In genomic region chr16:58494981-58495860, GRCh38 we compare ENCODE assay signal across 9 cellular contexts. TPM values are rescaled to one million over a fixed set of nuclear protein-coding genes. Genes with fewer than 3 reads are reported as not detected.
A peak's percentile ranks its signal among the peaks of the same experiment; 100 is the strongest.
DNase-seq lines count a peak whose midpoint lies in the region; ATAC-seq and TF ChIP-seq lines count a peak whose summit lies in the region.
"Had no signal": no experiment of that assay in that cellular context is flagged by ENCODE, and none has a peak within 500 bp of the region (broad histone marks: within the 10 kb centered on the region; RNA-seq: fewer than 3 reads in every experiment).

No MANE protein-coding gene starts in this region.

- no peak overlapping the region for H2AK5ac ChIP-seq in H9 (ENCODE audit: insufficient read length, low read length)

- H3K79me1 ChIP-seq in H9 (ENCODE audit: insufficient read depth, low read depth, low read length, poor library complexity, severe bottlenecking) = no peaks in the 10 kb centered on the region

- H2BK12ac ChIP-seq in H9 (ENCODE audit: insufficient read length, low read depth, low read length) = peak overlapping the region; percentile 13

- H3K4me1 ChIP-seq in H9 (ENCODE audit: insufficient read depth, low read length) (no peaks in the 10 kb centered on the region; the same call in 1 of the 2 replicates), MM.1S (ENCODE audit: low read length) (peaks cover 30% of the 10 kb centered on the region), ascending aorta (peaks cover 0 to 6% of the 10 kb centered on the region in 2 donors), psoas muscle (no peaks in the 10 kb centered on the region)

- no peak overlapping the region for H2BK15ac ChIP-seq in H9 (ENCODE audit: low read depth, low read length)

- DNase-seq in EH (ENCODE audit: low read depth) (peak; percentile 98), H9 (peak; percentile 91), MM.1S (peak; percentile 98), SHP77 treated with DMSO at 0.1 percent for 48 hours (lab: John Stamatoyannopoulos, UW) (peak; percentile 82), ascending aorta (ENCODE audit: low spot score in 2 of 2) (peak; percentile 30 to 91), left ventricle myocardium superior (peak; percentile 76), psoas muscle (peak in 1 of 2 donors; percentile 42)

- H3K9ac ChIP-seq in H9 (ENCODE audit: extremely low read depth, insufficient read length, low read length) (no peak overlapping the region), MM.1S (ENCODE audit: low read length) (peak overlapping the region; percentile 77)

- H3K27ac Mint-ChIP-seq in H9 = peak overlapping the region; percentile 49 to 96 (median 55); a peak in 5 of 7 replicates

- no peak overlapping the region for H3K56ac ChIP-seq in H9 (ENCODE audit: insufficient read length, low read depth, low read length)

- H2BK5ac ChIP-seq in H9 (ENCODE audit: insufficient read length, low read length) = no peak overlapping the region

- TF ChIP-seq CTCF in H9 (conservative IDR thresholded peaks at IDR 0.05) (peak; percentile 72), MM.1S (IDR thresholded peaks at IDR 0.05; ENCODE audit: low read length) (peak; percentile 75), ascending aorta (IDR thresholded peaks at IDR 0.05) (peak; percentile 21 to 56 (median 38)), psoas muscle (IDR thresholded peaks at IDR 0.05) (peak; percentile 28)

- H2AFZ ChIP-seq in H9 (ENCODE audit: low read length) = no peak overlapping the region
- H2AFZ ChIP-seq in MM.1S (ENCODE audit: low read length) = peak overlapping the region; percentile 53; the same call in 1 of the 2 replicates

- no CpG with 5 or more reads among the region's 21 CpGs for WGBS in H9 (ENCODE audit: extremely low coverage, insufficient read length, low lambda C conversion rate)
- WGBS in psoas muscle, 3 donors = 24 to 28% (median 25%) methylated on average over 21 of the region's 21 CpGs

- peak overlapping the region; percentile 97 for H2BK120ac ChIP-seq in H9 (ENCODE audit: low read depth, low read length, poor library complexity, severe bottlenecking)

- H3K27me3 Mint-ChIP-seq in H9 (ENCODE audit: low read depth) = peaks cover 42% of the 10 kb centered on the region

- H3K36me3 ChIP-seq in MM.1S (replicated peaks; ENCODE audit: insufficient read depth, low read length) = no peaks in the 10 kb centered on the region
- H3K36me3 ChIP-seq in ascending aorta = no peaks in the 10 kb centered on the region
- no peaks in the 10 kb centered on the region for H3K36me3 ChIP-seq in psoas muscle (ENCODE audit: insufficient read depth in 1 of 2, low read depth in 1 of 2)
- H3K36me3 ChIP-seq: neutrophil had no signal

- H3K27me3 ChIP-seq in H9 (ENCODE audit: insufficient read depth, low read length) (no peaks in the 10 kb centered on the region), MM.1S (replicated peaks; ENCODE audit: insufficient read depth, low read length) (no peaks in the 10 kb centered on the region), ascending aorta (no peaks in the 10 kb centered on the region), psoas muscle (ENCODE audit: insufficient read depth in 3 of 3, low read length in 2 of 3) (no peaks in the 10 kb centered on the region)

- H3K9me3 Mint-ChIP-seq in H9 = peaks cover 0 to 2% of the 10 kb centered on the region in 2 experiments; a peak in 2 of 5 replicates

- H3K4me2 ChIP-seq in H9 (ENCODE audit: insufficient read depth, insufficient read length, low read length) (no peak overlapping the region), MM.1S (ENCODE audit: low read depth, low read length) (peak overlapping the region; percentile 66)

- H3K79me2 ChIP-seq in H9 (ENCODE audit: insufficient read depth, low read length) = no peaks in the 10 kb centered on the region
- H3K79me2 ChIP-seq in MM.1S (ENCODE audit: low read length) = no peaks in the 10 kb centered on the region

- peaks cover 10% of the 10 kb centered on the region for H3F3A ChIP-seq in MM.1S (ENCODE audit: insufficient read depth, low read length)

- H3K4ac ChIP-seq in H9 (ENCODE audit: low read depth, low read length) = peak overlapping the region; percentile 64; the same call in 1 of the 2 replicates

- no peak overlapping the region for H4K5ac ChIP-seq in H9 (ENCODE audit: insufficient read length, low read depth, low read length)

- H4K91ac ChIP-seq in H9 (ENCODE audit: insufficient read length, low read depth, low read length) = peak overlapping the region; percentile 46

- peak overlapping the region in 1 of 2 experiments; percentile 71; a peak in 2 of 5 replicates for H3K4me3 Mint-ChIP-seq in H9

- H3K4me1 Mint-ChIP-seq in H9 = peaks cover 17 to 44% of the 10 kb centered on the region in 2 experiments

- ATAC-seq in left ventricle myocardium superior (peak; percentile 69), psoas muscle (peak; percentile 39 to 65 (median 54)), HG02588 (IDR thresholded peaks at IDR 0.05; ENCODE audit: unreplicated experiment) (no peak)

- H4K8ac ChIP-seq in H9 (replicated peaks; ENCODE audit: insufficient read length, low read depth, low read length) = no peak overlapping the region

- peak overlapping the region; percentile 40 for H3T11ph ChIP-seq in H9 (ENCODE audit: low read length)

- H3K14ac ChIP-seq in H9 (ENCODE audit: insufficient read depth, low read length) = peak overlapping the region; percentile 95

- H3K4me3 ChIP-seq in MM.1S (ENCODE audit: low read length) (peak overlapping the region; percentile 36), ascending aorta (peak overlapping the region; percentile 11 to 44), psoas muscle (no peak overlapping the region)

- H3K18ac ChIP-seq in H9 (ENCODE audit: insufficient read length, low read depth, low read length) = peak overlapping the region; percentile 96

- peaks cover 0 to 2% (median 0%) of the 10 kb centered on the region in 3 experiments; a peak in 1 of 7 replicates for H3K36me3 Mint-ChIP-seq in H9 (ENCODE audit: insufficient read depth in 1 of 3, low read depth in 3 of 3)

- H3K23ac ChIP-seq in H9 (ENCODE audit: insufficient read length, low read depth, low read length) = no peak overlapping the region

- H3K27ac ChIP-seq in H9 (ENCODE audit: insufficient read length, low read depth, low read length) (no peak overlapping the region), MM.1S (ENCODE audit: low read length) (peak overlapping the region; percentile 82), ascending aorta (peak overlapping the region; percentile 63 to 66), psoas muscle (no peak overlapping the region)
- H3K27ac ChIP-seq: neutrophil had no signal

- H2BK20ac ChIP-seq in H9 (ENCODE audit: low read depth, low read length, poor library complexity, severe bottlenecking) = peak overlapping the region; percentile 32

- no peaks in the 10 kb centered on the region for H3K9me3 ChIP-seq in H9 (ENCODE audit: control insufficient read depth, low read depth, low read length)
- no peaks in the 10 kb centered on the region for H3K9me3 ChIP-seq in MM.1S (replicated peaks; ENCODE audit: insufficient read depth, low read length)
- no peaks in the 10 kb centered on the region for H3K9me3 ChIP-seq in ascending aorta
- H3K9me3 ChIP-seq in psoas muscle = no peaks in the 10 kb centered on the region
- H3K9me3 ChIP-seq: neutrophil had no signal

- H4K20me1 ChIP-seq in H9 (ENCODE audit: control insufficient read depth, insufficient read depth, insufficient read length) = no peaks in the 10 kb centered on the region
- H4K20me1 ChIP-seq in MM.1S (ENCODE audit: insufficient read depth, low read length) = no peaks in the 10 kb centered on the region

- no peaks in the 10 kb centered on the region for H3K9me2 ChIP-seq in MM.1S (replicated peaks; ENCODE audit: insufficient read depth, low read length)

- intact Hi-C loops in ascending aorta (cut with DNase I) (loop anchor here (5.0 kb wide), 1 partner anchor 137 kb away; no protein-coding TSS in a partner anchor), left ventricle myocardium superior (cut with micrococcal nuclease) (no loop called here), psoas muscle (cut with DNase I) (no loop called here)

- peaks cover 3% of the 10 kb centered on the region for H3K23me2 ChIP-seq in H9 (ENCODE audit: insufficient read length, low read depth, low read length, poor library complexity, severe bottlenecking)

RNA-seq across cellular contexts. Expression of gene NDRG4, which starts 4.7 kb away (rescaled TPM):
- total RNA-seq in H9 (2021) (17.0 and 18.6 TPM in 2 replicates), ascending aorta (150 TPM), left ventricle myocardium superior (580 TPM), psoas muscle (1 to 10 TPM; 1.7 to 6.3 (median 3.8) TPM)
- polyA plus RNA-seq in psoas muscle = 10 to 100 TPM in 1 of 3 donors, 1 to 10 TPM in 2; 1.8 to 12.3 (median 2.0) TPM

RNA-seq across cellular contexts. Expression of gene SETD6, which starts 20.1 kb away (rescaled TPM):
- total RNA-seq in H9 (2021) (55.6 and 56.2 TPM in 2 replicates), ascending aorta (24.4 TPM), left ventricle myocardium superior (15.3 TPM), psoas muscle (10 to 100 TPM; 11.1 to 25.0 (median 18.4) TPM)
- polyA plus RNA-seq in psoas muscle = 10 to 100 TPM; 21.0 to 35.5 (median 23.6) TPM

Comparison
In these comparisons a context has a peak if more than half of its experiments do, and no peak if none do; other contexts are left out.
1. H3K27ac ChIP-seq: peak in MM.1S (single experiment) and ascending aorta (2 of 2); none in H9 (single experiment) and psoas muscle (single experiment).
2. Peak in every context shown above with its lines, with median percentiles within 50 percentile points of each other: CTCF ChIP-seq.